Comparison of ENCODE assay signal across 12 cellular contexts in the genomic region with DNA sequence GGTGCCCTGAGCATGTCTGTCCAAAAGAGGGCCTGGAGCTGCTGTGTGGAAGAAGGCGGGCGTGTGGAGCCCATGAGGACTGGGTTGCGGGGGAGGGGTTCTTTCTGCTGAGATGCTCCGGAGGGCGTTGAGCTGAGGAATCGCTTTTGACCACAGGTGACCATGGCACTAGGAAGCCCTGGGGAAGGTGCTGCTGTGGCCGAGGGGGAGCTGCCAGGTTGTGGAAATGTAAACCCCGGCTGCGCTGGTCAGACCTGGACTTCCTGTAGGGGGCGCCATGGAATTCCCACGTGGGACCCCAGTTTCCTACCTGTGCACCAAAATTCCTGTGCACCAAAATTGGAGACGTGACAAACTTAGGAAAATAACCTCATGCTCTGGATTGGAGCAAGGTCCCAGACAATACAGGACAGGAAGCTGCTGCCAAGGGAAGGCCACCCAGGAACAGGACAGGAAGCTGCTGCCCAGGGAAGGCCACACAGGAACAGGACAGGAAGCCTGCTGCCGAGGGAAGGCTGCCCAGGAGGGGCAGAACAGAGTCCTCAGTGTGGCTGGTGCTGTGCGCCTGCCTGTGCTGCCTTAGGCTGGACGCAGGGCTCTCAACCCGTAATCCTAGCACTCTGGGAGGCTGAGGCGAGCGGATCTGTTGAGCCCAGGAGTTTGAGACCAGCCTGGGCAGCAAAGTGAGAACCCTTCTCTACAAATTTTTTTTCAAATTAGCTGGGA. TPM values are rescaled to one million over a fixed set of nuclear protein-coding genes. Genes with fewer than 3 reads are reported as not detected.
DNase-seq lines count a peak whose midpoint lies in the region; ATAC-seq and TF ChIP-seq lines count a peak whose summit lies in the region.
"Had no signal": no experiment of that assay in that cellular context is flagged by ENCODE, and none has a peak within 500 bp of the region (broad histone marks: within the 10 kb centered on the region; RNA-seq: fewer than 3 reads in every experiment).

No MANE protein-coding gene starts in this region.

- H3K4me1 Mint-ChIP-seq in GM23338, result peaks cover 7% of the 10 kb centered on the region

- no peaks in the 10 kb centered on the region for H3K4me1 ChIP-seq in GM23338 (ENCODE audit: insufficient read depth)
- H3K4me1 ChIP-seq: pancreas had no signal

- no peak overlapping the region for H3K4me2 ChIP-seq in GM23338

- no peaks in the 10 kb centered on the region for H3K9me2 ChIP-seq in GM23338 (ENCODE audit: insufficient read depth)

- intact Hi-C loops in dorsolateral prefrontal cortex (cut with DNase I), result no loop called here

- in situ Hi-C loops in astrocyte of the spinal cord (cut with HindIII; ENCODE audit: low sequenced_read_pairs), result no loop called here

- DNase-seq in AG10803 (ENCODE audit: low read depth) (no peak), GM23338 (ENCODE audit: low spot score) (peak; percentile 74), astrocyte of the spinal cord (ENCODE audit: low read depth, low spot score) (no peak), kidney epithelial cell (ENCODE audit: low read depth) (no peak), dorsolateral prefrontal cortex (no peak), medulla oblongata (ENCODE audit: extremely low spot score) (no peak)
- no peak for DNase-seq in activated CD4-positive, CD25-positive, alpha-beta regulatory T cell treated with anti-CD3 and anti-CD28 coated beads, Interleukin-2, amount 50 U/mL, for 72 hours
- DNase-seq: amygdala, NCI-H1694 treated with DMSO at 0.1 percent for 48 hours had no signal

- peaks cover 15% of the 10 kb centered on the region for H3K36me3 ChIP-seq in GM23338 (ENCODE audit: insufficient read depth)
- no peaks in the 10 kb centered on the region for H3K36me3 ChIP-seq in kidney epithelial cell (ENCODE audit: control insufficient read depth, insufficient read depth, low read length)

- H3K27me3 ChIP-seq in GM23338 (ENCODE audit: insufficient read depth), result no peaks in the 10 kb centered on the region
- no peaks in the 10 kb centered on the region for H3K27me3 ChIP-seq in kidney epithelial cell (ENCODE audit: control insufficient read depth, insufficient read depth, low read length)
- H3K27me3 ChIP-seq in dorsolateral prefrontal cortex, result no peaks in the 10 kb centered on the region
- H3K27me3 ChIP-seq: pancreas had no signal

- H3K79me2 ChIP-seq in GM23338 (replicated peaks; ENCODE audit: insufficient read depth), result peaks cover 17% of the 10 kb centered on the region

- TF ChIP-seq CTCF in AG10803 (conservative IDR thresholded peaks at IDR 0.05; ENCODE audit: low read length) (peak; percentile 28), GM23338 (conservative IDR thresholded peaks at IDR 0.05; ENCODE audit: low read depth in 2 of 2) (peak; percentile 63 to 71), astrocyte of the spinal cord (IDR thresholded peaks at IDR 0.05; ENCODE audit: low read depth, low read length) (peak; percentile 33), kidney epithelial cell (IDR thresholded peaks at IDR 0.05; ENCODE audit: insufficient read depth, low read length, poor library complexity, severe bottlenecking) (peak; percentile 39), dorsolateral prefrontal cortex (IDR thresholded peaks at IDR 0.05 in 54 of 56, conservative IDR thresholded peaks at IDR 0.05 in 2 of 56; ENCODE audit: low read depth in 1 of 56, partially characterized antibody in 56 of 56) (peak in 14 of 56 donors; percentile 9 to 38 (median 14))

- H3K36me3 Mint-ChIP-seq in GM23338 (ENCODE audit: low read depth), result peaks cover 79% of the 10 kb centered on the region

- H3K4me3 ChIP-seq in AG10803 (ENCODE audit: low read length), result no peak overlapping the region
- H3K4me3 ChIP-seq in GM23338, result no peak overlapping the region
- H3K4me3 ChIP-seq in astrocyte of the spinal cord (ENCODE audit: low read depth, low read length), result no peak overlapping the region
- no peak overlapping the region for H3K4me3 ChIP-seq in kidney epithelial cell (ENCODE audit: low read depth, low read length)
- H3K4me3 ChIP-seq in dorsolateral prefrontal cortex, result no peak overlapping the region
- H3K4me3 ChIP-seq: pancreas had no signal

- 0 out of 2 replicates have a peak, but pooled peaks cover 3% of the 10 kb centered on the region for H3F3A ChIP-seq in GM23338 (replicated peaks; ENCODE audit: low read depth)

- peaks cover 3% of the 10 kb centered on the region; the same call in 2 of the 3 replicates for H3K9me3 Mint-ChIP-seq in GM23338
- H3K9me3 Mint-ChIP-seq: T-cell had no signal

- peaks cover 4% of the 10 kb centered on the region; the same call in 1 of the 2 replicates for H4K20me1 ChIP-seq in GM23338 (replicated peaks; ENCODE audit: insufficient read depth)

- ATAC-seq in GM23338 (peak; percentile 79), GM19463 (IDR thresholded peaks at IDR 0.05; ENCODE audit: unreplicated experiment) (no peak)
- ATAC-seq: T-cell had no signal

- no peak overlapping the region for H2AFZ ChIP-seq in GM23338

- no peaks in the 10 kb centered on the region for H3K27me3 Mint-ChIP-seq in GM23338 (ENCODE audit: insufficient read depth, low read depth, poor library complexity)
- H3K27me3 Mint-ChIP-seq: T-cell had no signal

- H3K4me3 Mint-ChIP-seq in GM23338, result no peak overlapping the region
- H3K4me3 Mint-ChIP-seq: T-cell had no signal

- H3K27ac ChIP-seq in GM23338 (ENCODE audit: low read depth) (no peak overlapping the region; the same call in 1 of the 2 replicates), dorsolateral prefrontal cortex (no peak overlapping the region)
- H3K27ac ChIP-seq: pancreas had no signal

- peak overlapping the region; percentile 94 for H3K27ac Mint-ChIP-seq in GM23338
- H3K27ac Mint-ChIP-seq: T-cell had no signal

TF ChIP-seq in GM23338, 12 proteins besides CTCF, POLR2A, EP300 and RAD21 (continues in another document):
- TF ChIP-seq ZNF331 (CRISPR knock-in tag; IDR thresholded peaks at IDR 0.05; ENCODE audit: low read depth) (no peak), STAT1 (IDR thresholded peaks at IDR 0.05; ENCODE audit: unreplicated experiment) (no peak), CREB1 (CRISPR knock-in tag; IDR thresholded peaks at IDR 0.05; ENCODE audit: low read depth) (no peak)

RNA-seq across cellular contexts. Expression of gene UVSSA, which starts 28.4 kb away (rescaled TPM):
- 11.8 and 27.7 TPM in 2 replicates for total RNA-seq in GM23338 (2014; rRNA removed; shearing (Covaris generic))
- polyA plus RNA-seq in GM23338 (2016; fragmentation: Nextera tagmentation; extraction: Ambion mirVana), result 5.9 and 6.5 TPM in 2 replicates
- total RNA-seq in kidney epithelial cell (13.0 and 13.5 TPM in 2 replicates), dorsolateral prefrontal cortex (10 to 100 TPM; 11.7 to 47.4 (median 23.2) TPM)

RNA-seq across cellular contexts. Expression of gene MAEA, which starts 29.0 kb away (rescaled TPM):
- total RNA-seq in GM23338 (2014; rRNA removed; shearing (Covaris generic)), result 99.0 and 120 TPM in 2 replicates
- 48.3 and 49.8 TPM in 2 replicates for polyA plus RNA-seq in GM23338 (2016; fragmentation: Nextera tagmentation; extraction: Ambion mirVana)
- total RNA-seq in kidney epithelial cell, result 79.1 and 88.7 TPM in 2 replicates
- total RNA-seq in dorsolateral prefrontal cortex, result 10 to 100 TPM; 49.4 to 93.0 (median 72.8) TPM
